In the genomic region with DNA sequence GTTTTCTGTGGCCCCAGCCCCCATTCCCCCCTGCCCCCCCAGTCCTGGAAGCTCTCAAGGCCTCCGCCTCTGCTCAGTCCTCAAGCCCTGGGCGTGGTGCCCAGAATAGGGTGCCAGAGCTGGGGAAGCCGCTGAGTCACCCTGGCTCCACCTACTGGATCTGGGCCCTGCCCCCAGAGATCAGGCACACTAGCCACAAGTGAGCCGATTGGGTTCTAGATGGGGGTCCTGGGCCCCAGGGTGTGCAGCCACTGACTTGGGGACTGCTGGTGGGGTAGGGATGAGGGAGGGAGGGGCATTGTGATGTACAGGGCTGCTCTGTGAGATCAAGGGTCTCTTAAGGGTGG, we compare ENCODE assay signal across 1 cellular context.
TF ChIP-seq lines count a peak whose summit lies in the region.

No MANE protein-coding gene starts in this region.

TF ChIP-seq in HepG2, 621 proteins besides CTCF, POLR2A, EP300 and RAD21:
- TF ChIP-seq FOSL2 (CRISPR knock-in tag; IDR thresholded peaks at IDR 0.05) (peak; percentile 74), MED8 (CRISPR knock-in tag; IDR thresholded peaks at IDR 0.05; ENCODE audit: insufficient replicate concordance) (no peak), GLI4 (CRISPR knock-in tag; IDR thresholded peaks at IDR 0.05; ENCODE audit: borderline replicate concordance) (no peak), THYN1 (CRISPR knock-in tag; IDR thresholded peaks at IDR 0.05; ENCODE audit: borderline replicate concordance, low read depth) (no peak), ZNF280D (CRISPR knock-in tag; IDR thresholded peaks at IDR 0.05) (no peak), NFE2 (CRISPR knock-in tag; IDR thresholded peaks at IDR 0.05) (peak; percentile 44; the same call in 1 of the 2 replicates), RAD51 (IDR thresholded peaks at IDR 0.05; ENCODE audit: borderline replicate concordance) (no peak), POLR2AphosphoS2 (IDR thresholded peaks at IDR 0.05; ENCODE audit: low read depth, low read length) (peak; percentile 73; the same call in 1 of the 2 replicates), GRHL1 (CRISPR knock-in tag; conservative IDR thresholded peaks at IDR 0.05) (no peak), IRX3 (CRISPR knock-in tag; IDR thresholded peaks at IDR 0.05; ENCODE audit: borderline replicate concordance, low read depth) (no peak), ZNF354B (CRISPR knock-in tag; IDR thresholded peaks at IDR 0.05) (no peak), ZNF530 (CRISPR knock-in tag; IDR thresholded peaks at IDR 0.05; ENCODE audit: low read depth) (no peak), AGO2 (optimal IDR thresholded peaks at IDR 0.05; ENCODE audit: low read depth, low read length) (peak; percentile 41), HNRNPK (IDR thresholded peaks at IDR 0.05; ENCODE audit: low read depth, low read length, poor library complexity, severe bottlenecking) (no peak), THAP11 (CRISPR knock-in tag; IDR thresholded peaks at IDR 0.05) (no peak), STAT5B (CRISPR knock-in tag; IDR thresholded peaks at IDR 0.05) (no peak), ZSCAN25 (CRISPR knock-in tag; IDR thresholded peaks at IDR 0.05) (no peak)
- TF ChIP-seq, protein P1, sequence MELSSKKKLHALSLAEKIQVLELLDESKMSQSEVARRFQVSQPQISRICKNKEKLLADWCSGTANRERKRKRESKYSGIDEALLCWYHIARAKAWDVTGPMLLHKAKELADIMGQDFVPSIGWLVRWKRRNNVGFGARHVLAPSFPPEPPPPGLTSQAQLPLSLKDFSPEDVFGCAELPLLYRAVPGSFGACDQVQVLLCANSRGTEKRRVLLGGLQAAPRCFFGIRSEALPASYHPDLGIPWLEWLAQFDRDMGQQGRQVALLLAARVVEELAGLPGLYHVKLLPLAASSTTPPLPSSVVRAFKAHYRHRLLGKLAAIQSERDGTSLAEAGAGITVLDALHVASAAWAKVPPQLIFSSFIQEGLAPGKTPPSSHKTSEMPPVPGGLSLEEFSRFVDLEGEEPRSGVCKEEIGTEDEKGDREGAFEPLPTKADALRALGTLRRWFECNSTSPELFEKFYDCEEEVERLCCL (CRISPR knock-in tag; IDR thresholded peaks at IDR 0.05; ENCODE audit: borderline replicate concordance) = no peak
- TF ChIP-seq, protein P2, sequence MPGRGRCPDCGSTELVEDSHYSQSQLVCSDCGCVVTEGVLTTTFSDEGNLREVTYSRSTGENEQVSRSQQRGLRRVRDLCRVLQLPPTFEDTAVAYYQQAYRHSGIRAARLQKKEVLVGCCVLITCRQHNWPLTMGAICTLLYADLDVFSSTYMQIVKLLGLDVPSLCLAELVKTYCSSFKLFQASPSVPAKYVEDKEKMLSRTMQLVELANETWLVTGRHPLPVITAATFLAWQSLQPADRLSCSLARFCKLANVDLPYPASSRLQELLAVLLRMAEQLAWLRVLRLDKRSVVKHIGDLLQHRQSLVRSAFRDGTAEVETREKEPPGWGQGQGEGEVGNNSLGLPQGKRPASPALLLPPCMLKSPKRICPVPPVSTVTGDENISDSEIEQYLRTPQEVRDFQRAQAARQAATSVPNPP (CRISPR knock-in tag; IDR thresholded peaks at IDR 0.05) = no peak
- TF ChIP-seq, protein P3, sequence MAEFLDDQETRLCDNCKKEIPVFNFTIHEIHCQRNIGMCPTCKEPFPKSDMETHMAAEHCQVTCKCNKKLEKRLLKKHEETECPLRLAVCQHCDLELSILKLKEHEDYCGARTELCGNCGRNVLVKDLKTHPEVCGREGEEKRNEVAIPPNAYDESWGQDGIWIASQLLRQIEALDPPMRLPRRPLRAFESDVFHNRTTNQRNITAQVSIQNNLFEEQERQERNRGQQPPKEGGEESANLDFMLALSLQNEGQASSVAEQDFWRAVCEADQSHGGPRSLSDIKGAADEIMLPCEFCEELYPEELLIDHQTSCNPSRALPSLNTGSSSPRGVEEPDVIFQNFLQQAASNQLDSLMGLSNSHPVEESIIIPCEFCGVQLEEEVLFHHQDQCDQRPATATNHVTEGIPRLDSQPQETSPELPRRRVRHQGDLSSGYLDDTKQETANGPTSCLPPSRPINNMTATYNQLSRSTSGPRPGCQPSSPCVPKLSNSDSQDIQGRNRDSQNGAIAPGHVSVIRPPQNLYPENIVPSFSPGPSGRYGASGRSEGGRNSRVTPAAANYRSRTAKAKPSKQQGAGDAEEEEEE (CRISPR knock-in tag; IDR thresholded peaks at IDR 0.05; ENCODE audit: borderline replicate concordance) = no peak
